In the genomic region with DNA sequence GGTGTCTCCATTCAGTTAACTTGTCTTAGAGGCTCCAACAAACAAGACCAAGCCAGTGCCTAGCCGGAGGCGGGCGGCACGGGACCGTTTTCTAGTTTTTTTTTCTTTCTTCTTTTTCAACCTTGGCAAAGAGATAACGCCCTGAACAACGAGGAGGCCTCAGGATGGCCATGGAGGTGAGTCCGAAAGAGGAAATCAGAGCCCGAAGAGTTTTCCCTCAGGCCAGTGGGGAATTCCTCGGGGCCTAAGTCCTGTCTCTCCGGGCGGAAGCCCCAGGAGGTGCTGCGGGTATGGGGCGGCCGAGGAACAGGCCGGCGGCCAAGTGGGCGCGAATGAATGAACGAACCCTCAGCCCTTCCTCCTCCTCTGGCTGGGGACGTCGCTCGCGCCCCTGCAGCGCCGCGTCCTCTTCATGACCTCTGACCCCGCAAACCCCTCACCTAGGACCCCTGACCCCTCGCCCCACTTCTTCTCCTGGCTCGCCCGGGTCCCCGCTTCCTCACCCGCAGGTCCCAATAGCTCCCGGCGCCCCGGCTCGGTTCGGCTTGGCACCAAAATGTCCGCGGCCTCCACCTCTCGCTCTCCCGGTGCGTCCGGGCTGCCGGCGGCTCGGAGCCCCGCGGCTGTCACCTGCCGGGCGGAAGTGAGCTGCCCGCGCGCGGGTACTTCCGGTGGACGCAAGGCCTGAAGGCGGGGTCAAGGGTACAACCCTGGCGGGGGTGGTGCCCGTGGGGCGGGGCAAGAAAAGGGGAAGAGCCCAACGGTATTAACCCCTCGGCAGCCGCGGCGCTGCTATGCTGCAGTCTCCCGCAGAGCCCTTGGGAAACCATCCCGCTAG, we compare ENCODE assay signal across 1 cellular context.
TF ChIP-seq lines count a peak whose summit lies in the region.

A gene (minus strand): TSS at position 650 of the 838 bp plus-strand sequence. CDS start 21,327 bp downstream, outside the sequence.

TF ChIP-seq in K562, 482 proteins besides CTCF, POLR2A, EP300 and RAD21 (continued from another document and continues in another):
- TF ChIP-seq, protein P1, sequence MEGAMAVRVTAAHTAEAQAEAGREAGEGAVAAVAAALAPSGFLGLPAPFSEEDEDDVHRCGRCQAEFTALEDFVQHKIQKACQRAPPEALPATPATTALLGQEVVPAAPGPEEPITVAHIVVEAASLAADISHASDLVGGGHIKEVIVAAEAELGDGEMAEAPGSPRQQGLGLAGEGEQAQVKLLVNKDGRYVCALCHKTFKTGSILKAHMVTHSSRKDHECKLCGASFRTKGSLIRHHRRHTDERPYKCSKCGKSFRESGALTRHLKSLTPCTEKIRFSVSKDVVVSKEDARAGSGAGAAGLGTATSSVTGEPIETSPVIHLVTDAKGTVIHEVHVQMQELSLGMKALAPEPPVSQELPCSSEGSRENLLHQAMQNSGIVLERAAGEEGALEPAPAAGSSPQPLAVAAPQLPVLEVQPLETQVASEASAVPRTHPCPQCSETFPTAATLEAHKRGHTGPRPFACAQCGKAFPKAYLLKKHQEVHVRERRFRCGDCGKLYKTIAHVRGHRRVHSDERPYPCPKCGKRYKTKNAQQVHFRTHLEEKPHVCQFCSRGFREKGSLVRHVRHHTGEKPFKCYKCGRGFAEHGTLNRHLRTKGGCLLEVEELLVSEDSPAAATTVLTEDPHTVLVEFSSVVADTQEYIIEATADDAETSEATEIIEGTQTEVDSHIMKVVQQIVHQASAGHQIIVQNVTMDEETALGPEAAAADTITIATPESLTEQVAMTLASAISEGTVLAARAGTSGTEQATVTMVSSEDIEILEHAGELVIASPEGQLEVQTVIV (CRISPR knock-in tag; IDR thresholded peaks at IDR 0.05; ENCODE audit: borderline replicate concordance): no peak
- no peak for TF ChIP-seq NCOA6 (IDR thresholded peaks at IDR 0.05)
- TF ChIP-seq, protein P2, sequence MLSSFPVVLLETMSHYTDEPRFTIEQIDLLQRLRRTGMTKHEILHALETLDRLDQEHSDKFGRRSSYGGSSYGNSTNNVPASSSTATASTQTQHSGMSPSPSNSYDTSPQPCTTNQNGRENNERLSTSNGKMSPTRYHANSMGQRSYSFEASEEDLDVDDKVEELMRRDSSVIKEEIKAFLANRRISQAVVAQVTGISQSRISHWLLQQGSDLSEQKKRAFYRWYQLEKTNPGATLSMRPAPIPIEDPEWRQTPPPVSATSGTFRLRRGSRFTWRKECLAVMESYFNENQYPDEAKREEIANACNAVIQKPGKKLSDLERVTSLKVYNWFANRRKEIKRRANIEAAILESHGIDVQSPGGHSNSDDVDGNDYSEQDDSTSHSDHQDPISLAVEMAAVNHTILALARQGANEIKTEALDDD (IDR thresholded peaks at IDR 0.05): no peak
- no peak for TF ChIP-seq KLF6 (CRISPR knock-in tag; IDR thresholded peaks at IDR 0.05; ENCODE audit: borderline replicate concordance)
- TF ChIP-seq, protein P3, sequence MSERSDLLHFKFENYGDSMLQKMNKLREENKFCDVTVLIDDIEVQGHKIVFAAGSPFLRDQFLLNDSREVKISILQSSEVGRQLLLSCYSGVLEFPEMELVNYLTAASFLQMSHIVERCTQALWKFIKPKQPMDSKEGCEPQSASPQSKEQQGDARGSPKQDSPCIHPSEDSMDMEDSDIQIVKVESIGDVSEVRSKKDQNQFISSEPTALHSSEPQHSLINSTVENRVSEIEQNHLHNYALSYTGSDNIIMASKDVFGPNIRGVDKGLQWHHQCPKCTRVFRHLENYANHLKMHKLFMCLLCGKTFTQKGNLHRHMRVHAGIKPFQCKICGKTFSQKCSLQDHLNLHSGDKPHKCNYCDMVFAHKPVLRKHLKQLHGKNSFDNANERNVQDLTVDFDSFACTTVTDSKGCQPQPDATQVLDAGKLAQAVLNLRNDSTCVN (CRISPR knock-in tag; IDR thresholded peaks at IDR 0.05): no peak
- TF ChIP-seq EWSR1 (IDR thresholded peaks at IDR 0.05; ENCODE audit: borderline replicate concordance, low read depth, partially characterized antibody): no peak
- no peak for TF ChIP-seq ZNF347 (CRISPR knock-in tag; IDR thresholded peaks at IDR 0.05; ENCODE audit: low read depth)
- peak; percentile 57; the same call in 1 of the 2 replicates for TF ChIP-seq ETV1 (tag; conservative IDR thresholded peaks at IDR 0.05; ENCODE audit: low read depth)
- no peak for TF ChIP-seq ZBED1 (IDR thresholded peaks at IDR 0.05)
- no peak for TF ChIP-seq SMAD3 (CRISPR knock-in tag; conservative IDR thresholded peaks at IDR 0.05)
- TF ChIP-seq EP400 (IDR thresholded peaks at IDR 0.05): peak; percentile 58; the same call in 1 of the 2 replicates
- TF ChIP-seq L3MBTL2 (IDR thresholded peaks at IDR 0.05): peak; percentile 30; the same call in 1 of the 2 replicates
- no peak for TF ChIP-seq ZNF224 (CRISPR knock-in tag; IDR thresholded peaks at IDR 0.05)
- peak; percentile 87 for TF ChIP-seq RBFOX2 (IDR thresholded peaks at IDR 0.05; ENCODE audit: low read depth, low read length)
- no peak for TF ChIP-seq FOXJ3 (CRISPR knock-in tag; IDR thresholded peaks at IDR 0.05)
- no peak for TF ChIP-seq MEIS2 (IDR thresholded peaks at IDR 0.05; ENCODE audit: partially characterized antibody)
- no peak for TF ChIP-seq ATF1 (CRISPR knock-in tag; IDR thresholded peaks at IDR 0.05)
- peak; percentile 45 for TF ChIP-seq ATF1 (tag; IDR thresholded peaks at IDR 0.05)
- peak; percentile 93 for TF ChIP-seq NR2C1 (IDR thresholded peaks at IDR 0.05)
- peak; percentile 94 for TF ChIP-seq NR2C1 (tag; IDR thresholded peaks at IDR 0.05)
- peak; percentile 87 for TF ChIP-seq SAP30 (IDR thresholded peaks at IDR 0.05; ENCODE audit: borderline replicate concordance, insufficient read depth, low read depth, low read length, poor library complexity, severe bottlenecking)
- no peak for TF ChIP-seq KDM1A (IDR thresholded peaks at IDR 0.05)
- TF ChIP-seq MTA1 (IDR thresholded peaks at IDR 0.05; ENCODE audit: borderline replicate concordance): no peak
- TF ChIP-seq POLR2AphosphoS2 (IDR thresholded peaks at IDR 0.05; ENCODE audit: low read length): no peak
- no peak for TF ChIP-seq CBX5 (IDR thresholded peaks at IDR 0.05; ENCODE audit: borderline replicate concordance, low read depth)
- TF ChIP-seq SIN3A (IDR thresholded peaks at IDR 0.05; ENCODE audit: borderline replicate concordance in 2 of 2, control insufficient read depth in 1 of 2, low read depth in 2 of 2, low read length in 2 of 2): peak in 1 of 2 experiments; percentile 68; a peak in 1 of 4 replicates
- TF ChIP-seq XRCC3 (IDR thresholded peaks at IDR 0.05): no peak
- no peak; a peak in 1 of 4 replicates for TF ChIP-seq SRF (CRISPR knock-in tag; IDR thresholded peaks at IDR 0.05)
- no peak for TF ChIP-seq ZNF316 (IDR thresholded peaks at IDR 0.05)
- TF ChIP-seq GABPB2 (CRISPR knock-in tag; conservative IDR thresholded peaks at IDR 0.05): no peak
- no peak for TF ChIP-seq ZNF324 (CRISPR knock-in tag; IDR thresholded peaks at IDR 0.05)
- TF ChIP-seq, protein P4, sequence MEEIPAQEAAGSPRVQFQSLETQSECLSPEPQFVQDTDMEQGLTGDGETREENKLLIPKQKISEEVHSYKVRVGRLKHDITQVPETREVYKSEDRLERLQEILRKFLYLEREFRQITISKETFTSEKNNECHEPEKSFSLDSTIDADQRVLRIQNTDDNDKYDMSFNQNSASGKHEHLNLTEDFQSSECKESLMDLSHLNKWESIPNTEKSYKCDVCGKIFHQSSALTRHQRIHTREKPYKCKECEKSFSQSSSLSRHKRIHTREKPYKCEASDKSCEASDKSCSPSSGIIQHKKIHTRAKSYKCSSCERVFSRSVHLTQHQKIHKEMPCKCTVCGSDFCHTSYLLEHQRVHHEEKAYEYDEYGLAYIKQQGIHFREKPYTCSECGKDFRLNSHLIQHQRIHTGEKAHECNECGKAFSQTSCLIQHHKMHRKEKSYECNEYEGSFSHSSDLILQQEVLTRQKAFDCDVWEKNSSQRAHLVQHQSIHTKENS (CRISPR knock-in tag; IDR thresholded peaks at IDR 0.05): no peak
- TF ChIP-seq CHD1 (IDR thresholded peaks at IDR 0.05; ENCODE audit: low read length): no peak
- TF ChIP-seq FOXP1 (CRISPR knock-in tag; IDR thresholded peaks at IDR 0.05): no peak
- peak; percentile 61 for TF ChIP-seq KDM5B (IDR thresholded peaks at IDR 0.05; ENCODE audit: insufficient replicate concordance, low read depth, low read length)
- no peak for TF ChIP-seq FUS (optimal IDR thresholded peaks at IDR 0.05; ENCODE audit: low read depth, low read length)
- TF ChIP-seq PML (IDR thresholded peaks at IDR 0.05; ENCODE audit: low read length): peak; percentile 42; the same call in 1 of the 2 replicates
- TF ChIP-seq, protein P5, sequence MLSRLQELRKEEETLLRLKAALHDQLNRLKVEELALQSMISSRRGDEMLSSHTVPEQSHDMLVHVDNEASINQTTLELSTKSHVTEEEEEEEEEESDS (CRISPR knock-in tag; IDR thresholded peaks at IDR 0.05): no peak
- TF ChIP-seq ILF3 (IDR thresholded peaks at IDR 0.05; ENCODE audit: borderline replicate concordance): no peak
- no peak for TF ChIP-seq ZNF77 (CRISPR knock-in tag; IDR thresholded peaks at IDR 0.05)
- TF ChIP-seq, protein P6, sequence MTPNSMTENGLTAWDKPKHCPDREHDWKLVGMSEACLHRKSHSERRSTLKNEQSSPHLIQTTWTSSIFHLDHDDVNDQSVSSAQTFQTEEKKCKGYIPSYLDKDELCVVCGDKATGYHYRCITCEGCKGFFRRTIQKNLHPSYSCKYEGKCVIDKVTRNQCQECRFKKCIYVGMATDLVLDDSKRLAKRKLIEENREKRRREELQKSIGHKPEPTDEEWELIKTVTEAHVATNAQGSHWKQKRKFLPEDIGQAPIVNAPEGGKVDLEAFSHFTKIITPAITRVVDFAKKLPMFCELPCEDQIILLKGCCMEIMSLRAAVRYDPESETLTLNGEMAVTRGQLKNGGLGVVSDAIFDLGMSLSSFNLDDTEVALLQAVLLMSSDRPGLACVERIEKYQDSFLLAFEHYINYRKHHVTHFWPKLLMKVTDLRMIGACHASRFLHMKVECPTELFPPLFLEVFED (CRISPR knock-in tag; conservative IDR thresholded peaks at IDR 0.05): no peak
- no peak for TF ChIP-seq RBM22 (IDR thresholded peaks at IDR 0.05; ENCODE audit: low read depth, low read length, poor library complexity, severe bottlenecking)
- no peak for TF ChIP-seq STAT5A (IDR thresholded peaks at IDR 0.05; ENCODE audit: borderline replicate concordance, low read length)
- TF ChIP-seq TCF3 (CRISPR knock-in tag; IDR thresholded peaks at IDR 0.05): no peak
- TF ChIP-seq NFIX (CRISPR knock-in tag; IDR thresholded peaks at IDR 0.05; ENCODE audit: low read depth): no peak
- TF ChIP-seq NR2C2 (CRISPR knock-in tag; IDR thresholded peaks at IDR 0.05): peak; percentile 73
- peak; percentile 98 for TF ChIP-seq NR2C2 (tag; IDR thresholded peaks at IDR 0.05)
- no peak for TF ChIP-seq ZNF282 (CRISPR knock-in tag; IDR thresholded peaks at IDR 0.05)
- no peak for TF ChIP-seq TAF7 (tag; IDR thresholded peaks at IDR 0.05)
- TF ChIP-seq HDAC1 (IDR thresholded peaks at IDR 0.05): peak in 1 of 2 experiments; percentile 84; a peak in 2 of 4 replicates
- TF ChIP-seq, protein P7, sequence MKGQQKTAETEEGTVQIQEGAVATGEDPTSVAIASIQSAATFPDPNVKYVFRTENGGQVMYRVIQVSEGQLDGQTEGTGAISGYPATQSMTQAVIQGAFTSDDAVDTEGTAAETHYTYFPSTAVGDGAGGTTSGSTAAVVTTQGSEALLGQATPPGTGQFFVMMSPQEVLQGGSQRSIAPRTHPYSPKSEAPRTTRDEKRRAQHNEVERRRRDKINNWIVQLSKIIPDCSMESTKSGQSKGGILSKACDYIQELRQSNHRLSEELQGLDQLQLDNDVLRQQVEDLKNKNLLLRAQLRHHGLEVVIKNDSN (CRISPR knock-in tag; IDR thresholded peaks at IDR 0.05): no peak
- peak; percentile 74 for TF ChIP-seq EGR1 (conservative IDR thresholded peaks at IDR 0.05)
- no peak for TF ChIP-seq CBX1 (IDR thresholded peaks at IDR 0.05; ENCODE audit: low read depth)
- TF ChIP-seq, protein P8, sequence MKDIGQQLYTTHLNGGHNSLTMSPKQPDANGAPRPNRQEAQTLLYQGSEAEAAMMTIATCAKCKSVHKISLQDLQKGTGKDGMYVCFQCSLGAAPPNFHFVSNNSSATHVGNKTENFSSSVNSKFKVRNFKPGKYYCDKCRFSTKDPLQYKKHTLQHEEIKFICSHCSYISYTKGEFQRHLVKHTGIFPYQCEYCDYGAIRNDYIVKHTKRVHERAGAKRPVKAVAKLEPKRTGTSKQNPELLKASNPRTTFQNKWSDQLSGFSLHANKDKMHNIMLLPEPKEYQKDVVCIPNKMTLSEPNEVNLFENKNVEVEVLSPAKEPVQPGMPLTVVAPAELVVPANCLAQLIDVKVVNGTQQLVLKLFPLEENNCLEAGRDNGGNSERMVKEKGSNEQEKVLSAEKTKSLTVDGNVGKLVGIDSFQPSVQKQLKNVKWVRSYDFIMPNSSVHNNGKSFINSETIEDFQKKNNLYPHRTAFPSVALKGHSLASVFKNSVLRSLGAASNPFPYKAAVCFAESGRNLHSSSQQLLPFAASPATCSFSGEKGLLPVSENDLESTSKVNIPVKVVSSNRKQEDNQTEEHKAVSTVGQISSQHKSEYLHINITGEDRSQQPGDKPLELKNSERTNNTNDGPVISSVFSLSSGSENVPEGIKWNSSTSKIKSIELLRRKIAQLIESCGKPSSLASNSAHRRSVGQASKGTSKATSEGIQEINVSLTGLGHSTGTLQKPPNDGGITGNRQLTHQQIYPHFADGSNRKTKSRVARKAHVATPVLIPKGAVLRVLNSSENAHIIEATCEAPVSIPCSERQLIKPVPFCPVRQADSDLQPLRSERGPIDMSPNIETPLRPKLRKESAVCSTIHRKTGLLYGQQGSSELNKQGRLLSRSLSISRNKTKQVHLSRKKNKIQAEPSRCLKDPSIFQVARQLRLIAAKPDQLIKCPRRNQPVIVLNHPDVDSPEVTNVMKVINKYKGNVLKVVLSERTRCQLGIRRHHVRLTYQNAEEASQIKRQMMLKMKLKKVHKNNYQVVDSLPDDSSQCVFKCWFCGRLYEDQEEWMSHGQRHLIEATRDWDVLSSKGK (CRISPR knock-in tag; IDR thresholded peaks at IDR 0.05): no peak
- TF ChIP-seq KHSRP (IDR thresholded peaks at IDR 0.05): no peak
- peak; percentile 24 for TF ChIP-seq TAF9B (IDR thresholded peaks at IDR 0.05; ENCODE audit: partially characterized antibody)
- no peak for TF ChIP-seq ZNF354B (CRISPR knock-in tag; IDR thresholded peaks at IDR 0.05)
- TF ChIP-seq ZKSCAN1 (IDR thresholded peaks at IDR 0.05; ENCODE audit: low read depth, low read length): no peak
- TF ChIP-seq, protein P9, sequence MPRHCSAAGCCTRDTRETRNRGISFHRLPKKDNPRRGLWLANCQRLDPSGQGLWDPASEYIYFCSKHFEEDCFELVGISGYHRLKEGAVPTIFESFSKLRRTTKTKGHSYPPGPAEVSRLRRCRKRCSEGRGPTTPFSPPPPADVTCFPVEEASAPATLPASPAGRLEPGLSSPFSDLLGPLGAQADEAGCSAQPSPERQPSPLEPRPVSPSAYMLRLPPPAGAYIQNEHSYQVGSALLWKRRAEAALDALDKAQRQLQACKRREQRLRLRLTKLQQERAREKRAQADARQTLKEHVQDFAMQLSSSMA (CRISPR knock-in tag; IDR thresholded peaks at IDR 0.05): no peak
- TF ChIP-seq NFYB (IDR thresholded peaks at IDR 0.05; ENCODE audit: extremely low read depth, insufficient read length): no peak
- no peak for TF ChIP-seq ZNF165 (CRISPR knock-in tag; IDR thresholded peaks at IDR 0.05; ENCODE audit: borderline replicate concordance)
- TF ChIP-seq, protein P10, sequence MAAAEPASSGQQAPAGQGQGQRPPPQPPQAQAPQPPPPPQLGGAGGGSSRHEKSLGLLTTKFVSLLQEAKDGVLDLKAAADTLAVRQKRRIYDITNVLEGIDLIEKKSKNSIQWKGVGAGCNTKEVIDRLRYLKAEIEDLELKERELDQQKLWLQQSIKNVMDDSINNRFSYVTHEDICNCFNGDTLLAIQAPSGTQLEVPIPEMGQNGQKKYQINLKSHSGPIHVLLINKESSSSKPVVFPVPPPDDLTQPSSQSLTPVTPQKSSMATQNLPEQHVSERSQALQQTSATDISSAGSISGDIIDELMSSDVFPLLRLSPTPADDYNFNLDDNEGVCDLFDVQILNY (CRISPR knock-in tag; IDR thresholded peaks at IDR 0.05): no peak
- no peak for TF ChIP-seq TRIM28 (IDR thresholded peaks at IDR 0.05)
